ENCODE assay signal across 16 cellular contexts in the genomic region with DNA sequence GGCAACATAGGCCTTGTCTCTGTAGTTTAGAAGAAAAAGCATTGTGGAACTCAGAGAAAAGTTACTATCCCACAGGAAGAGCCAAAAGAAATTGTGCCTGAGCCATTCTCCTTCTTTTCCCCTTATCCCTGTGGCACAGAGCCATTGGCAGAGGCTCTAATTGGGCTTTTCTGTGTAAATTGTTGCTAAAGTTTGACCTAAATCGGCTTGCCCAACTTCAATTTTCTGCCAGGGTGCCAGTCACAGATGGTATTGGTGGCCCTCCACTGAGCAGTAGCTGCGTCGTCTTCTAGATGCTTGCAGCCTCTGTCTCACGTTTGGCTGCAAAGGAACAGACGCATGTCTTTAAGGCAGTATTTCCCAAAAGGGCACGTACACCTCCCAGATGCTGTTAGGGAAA. TPM values are rescaled to one million over a fixed set of nuclear protein-coding genes. Genes with fewer than 3 reads are reported as not detected.
A peak's percentile ranks its signal among the peaks of the same experiment; 100 is the strongest.
DNase-seq lines count a peak whose midpoint lies in the region; ATAC-seq and TF ChIP-seq lines count a peak whose summit lies in the region.
"Had no signal": no experiment of that assay in that cellular context is flagged by ENCODE, and none has a peak within 500 bp of the region (broad histone marks: within the 10 kb centered on the region; RNA-seq: fewer than 3 reads in every experiment).

No MANE protein-coding gene starts in this region.

- H3K27me3 ChIP-seq in heart left ventricle (no peaks in the 10 kb centered on the region), heart right ventricle (no peaks in the 10 kb centered on the region), dorsolateral prefrontal cortex (no peaks in the 10 kb centered on the region), neural progenitor cell (no peaks in the 10 kb centered on the region), uterus (no peaks in the 10 kb centered on the region)
- H3K27me3 ChIP-seq: ovary had no signal

- DNase-seq in heart left ventricle (no peak), heart right ventricle (no peak), dorsolateral prefrontal cortex (peak in 4 of 10 donors; percentile 28 to 59 (median 52)), neural progenitor cell (ENCODE audit: low spot score) (no peak), uterus (no peak), NCI-H524 (lab: John Stamatoyannopoulos, UW) (no peak)
- no peak for DNase-seq in activated T-cell treated with anti-CD3 and anti-CD28 coated beads, Interleukin-2, amount 50 U/mL, for 72 hours
- DNase-seq: activated CD8-positive, alpha-beta memory T cell treated with anti-CD3 and anti-CD28 coated beads for 24 hours; DMS79 treated with DMSO at 0.1 percent for 48 hours; NCI-H1092; ovary; stimulated activated CD4-positive, alpha-beta T cell treated with anti-CD3 and anti-CD28 coated beads, Interleukin-12 subunit alpha, Interleukin-12 subunit beta, amount 100 ng/mL, for 4 hours; stimulated activated naive CD8-positive, alpha-beta T cell treated with anti-CD3 and anti-CD28 coated beads, Interleukin-15, Interleukin-2, amounts not matched to agents 100 U/mL and 50 U/mL, for 24 hours had no signal

- peak overlapping the region; percentile 73 for H3K27ac Mint-ChIP-seq in neural progenitor cell
- no peak overlapping the region for H3K27ac Mint-ChIP-seq in activated T-cell treated with anti-CD3 and anti-CD28 coated beads, Interleukin-2, amount 50 U/mL, for 72 hours
- H3K27ac Mint-ChIP-seq: activated T-helper 2 cell treated with anti-CD3 and anti-CD28 coated beads, Interferon-gamma antibody, Interleukin-2, Interleukin-4, amounts not matched to agents 10 μg/mL and 5 μg/mL and 100 μg/mL, durations not matched to agents 14 hours and 24 hours and 36 hours had no signal

- peaks cover 0 to 28% (median 8%) of the 10 kb centered on the region in 9 donors for H3K36me3 ChIP-seq in heart left ventricle
- peaks cover 0 to 34% (median 0%) of the 10 kb centered on the region in 9 donors for H3K36me3 ChIP-seq in heart right ventricle
- no peaks in the 10 kb centered on the region for H3K36me3 ChIP-seq in neural progenitor cell
- no peaks in the 10 kb centered on the region for H3K36me3 ChIP-seq in uterus
- H3K36me3 ChIP-seq: ovary had no signal

- H3K4me3 ChIP-seq in heart left ventricle (no peak overlapping the region), heart right ventricle (no peak overlapping the region), dorsolateral prefrontal cortex (no peak overlapping the region), neural progenitor cell (no peak overlapping the region), uterus (no peak overlapping the region)
- H3K4me3 ChIP-seq: ovary had no signal

- H3K4me1 ChIP-seq in heart left ventricle (peaks cover 0 to 78% (median 47%) of the 10 kb centered on the region in 12 donors), heart right ventricle (peaks cover 5 to 90% (median 59%) of the 10 kb centered on the region in 9 donors), neural progenitor cell (peaks cover 13% of the 10 kb centered on the region), uterus (peaks cover 0 to 4% of the 10 kb centered on the region in 2 donors)

- H3K27me3 Mint-ChIP-seq in neural progenitor cell (ENCODE audit: insufficient read depth, low read depth): no peaks in the 10 kb centered on the region
- peaks cover 28% of the 10 kb centered on the region for H3K27me3 Mint-ChIP-seq in activated T-cell treated with anti-CD3 and anti-CD28 coated beads, Interleukin-2, amount 50 U/mL, for 72 hours (ENCODE audit: low read depth)

- intact Hi-C loops in heart left ventricle (cut with DNase I): no loop called here
- intact Hi-C loops in heart right ventricle (cut with DNase I): no loop called here
- intact Hi-C loops in dorsolateral prefrontal cortex (cut with DNase I): no loop called here
- intact Hi-C loops in uterus (cut with DNase I; ENCODE audit: low total_unique reads): no loop called here

- no peak overlapping the region for H3K4me2 ChIP-seq in neural progenitor cell

- H3K36me3 Mint-ChIP-seq in neural progenitor cell: peaks cover 41% of the 10 kb centered on the region
- H3K36me3 Mint-ChIP-seq in activated T-cell treated with anti-CD3 and anti-CD28 coated beads, Interleukin-2, amount 50 U/mL, for 72 hours (ENCODE audit: insufficient read depth in 2 of 2): peaks cover 0 to 3% of the 10 kb centered on the region in 2 donors

- no peak overlapping the region for H2AFZ ChIP-seq in neural progenitor cell (replicated peaks)

- H3K4me3 Mint-ChIP-seq in neural progenitor cell: no peak overlapping the region
- H3K4me3 Mint-ChIP-seq in activated T-cell treated with anti-CD3 and anti-CD28 coated beads, Interleukin-2, amount 50 U/mL, for 72 hours: no peak overlapping the region

- H3K9me3 Mint-ChIP-seq in neural progenitor cell: no peaks in the 10 kb centered on the region
- no peaks in the 10 kb centered on the region for H3K9me3 Mint-ChIP-seq in activated T-cell treated with anti-CD3 and anti-CD28 coated beads, Interleukin-2, amount 50 U/mL, for 72 hours
- H3K9me3 Mint-ChIP-seq: activated T-helper 2 cell treated with anti-CD3 and anti-CD28 coated beads, Interferon-gamma antibody, Interleukin-2, Interleukin-4, amounts not matched to agents 10 μg/mL and 5 μg/mL and 100 μg/mL, durations not matched to agents 14 hours and 24 hours and 36 hours had no signal

- ATAC-seq in heart left ventricle (no peak), heart right ventricle (no peak), GM18861 (IDR thresholded peaks at IDR 0.05; ENCODE audit: unreplicated experiment) (no peak)
- ATAC-seq in activated T-cell treated with anti-CD3 and anti-CD28 coated beads, Interleukin-2, amount 50 U/mL, for 72 hours (replicated peaks in 1 of 2): no peak
- ATAC-seq: stimulated activated naive CD8-positive, alpha-beta T cell treated with anti-CD3 and anti-CD28 coated beads, Interleukin-15, Interleukin-2, amounts not matched to agents 100 U/mL and 50 U/mL, for 24 hours had no signal

- H3K27ac ChIP-seq in heart left ventricle (peak overlapping the region in 8 of 12 donors; percentile 2 to 60 (median 25)), heart right ventricle (peak overlapping the region in 4 of 10 donors; percentile 39 to 72 (median 46)), dorsolateral prefrontal cortex (peak overlapping the region in 54 of 59 donors; percentile 5 to 82 (median 62)), neural progenitor cell (peak overlapping the region; percentile 71), uterus (peak overlapping the region; percentile 14 to 18)
- H3K27ac ChIP-seq: ovary, VCaP had no signal

- peaks cover 100% of the 10 kb centered on the region for H3K79me2 ChIP-seq in neural progenitor cell (ENCODE audit: low read depth)

- H3K4me1 Mint-ChIP-seq in neural progenitor cell: peaks cover 44% of the 10 kb centered on the region
- peaks cover 20% of the 10 kb centered on the region for H3K4me1 Mint-ChIP-seq in activated T-cell treated with anti-CD3 and anti-CD28 coated beads, Interleukin-2, amount 50 U/mL, for 72 hours (ENCODE audit: low read depth)

- H3K9me3 ChIP-seq in heart left ventricle (no peaks in the 10 kb centered on the region), heart right ventricle (no peaks in the 10 kb centered on the region), neural progenitor cell (ENCODE audit: low read depth) (no peaks in the 10 kb centered on the region), uterus (no peaks in the 10 kb centered on the region)
- H3K9me3 ChIP-seq: ovary had no signal

- peaks cover 98% of the 10 kb centered on the region for H4K20me1 ChIP-seq in neural progenitor cell (ENCODE audit: low read depth)

- WGBS in heart left ventricle, 4 donors: 70 to 80% (median 75%) methylated on average over 6 of the region's 6 CpGs
- 75 to 76% methylated on average over 6 of the region's 6 CpGs for WGBS in heart right ventricle, 2 donors

- TF ChIP-seq POLR2A in heart left ventricle (IDR thresholded peaks at IDR 0.05): no peak
- no peak for TF ChIP-seq POLR2A in uterus (IDR thresholded peaks at IDR 0.05)

- peaks cover 15% of the 10 kb centered on the region for H3F3A ChIP-seq in neural progenitor cell (ENCODE audit: low read depth)

- H3K9ac ChIP-seq in neural progenitor cell: no peak overlapping the region

- TF ChIP-seq CTCF in heart left ventricle (IDR thresholded peaks at IDR 0.05) (no peak), heart right ventricle (IDR thresholded peaks at IDR 0.05) (no peak), dorsolateral prefrontal cortex (IDR thresholded peaks at IDR 0.05 in 54 of 56, conservative IDR thresholded peaks at IDR 0.05 in 2 of 56; ENCODE audit: low read depth in 1 of 56, partially characterized antibody in 56 of 56) (no peak), neural progenitor cell (IDR thresholded peaks at IDR 0.05) (no peak), uterus (IDR thresholded peaks at IDR 0.05) (no peak)

RNA-seq across cellular contexts. Expression of gene ZNF532, which starts 30.3 kb away (rescaled TPM):
- total RNA-seq in heart left ventricle: 10 to 100 TPM; 50.7 to 84.4 (median 70.9) TPM
- polyA plus RNA-seq in heart left ventricle: 10 to 100 TPM; 16.0 to 25.5 TPM
- total RNA-seq in heart right ventricle: 10 to 100 TPM; 53.4 to 71.4 (median 66.8) TPM
- 10 to 100 TPM; 13.8 to 26.0 TPM for polyA plus RNA-seq in heart right ventricle
- total RNA-seq in dorsolateral prefrontal cortex: 100 to 1,000 TPM; 105 to 233 (median 146) TPM
- 121 and 137 TPM in 2 replicates for total RNA-seq in neural progenitor cell (ENCODE audit: low replicate concordance)
- total RNA-seq in uterus: 100 to 1,000 TPM in 2 of 4 donors, 10 to 100 TPM in 2; 32.4 to 174 (median 127) TPM
- total RNA-seq in activated T-cell treated with anti-CD3 and anti-CD28 coated beads, Interleukin-2, amount 50 U/mL, for 72 hours: 10 to 100 TPM; 10.2 to 14.5 TPM
